ENCODE assay signal across 10 cellular contexts in the genomic region with DNA sequence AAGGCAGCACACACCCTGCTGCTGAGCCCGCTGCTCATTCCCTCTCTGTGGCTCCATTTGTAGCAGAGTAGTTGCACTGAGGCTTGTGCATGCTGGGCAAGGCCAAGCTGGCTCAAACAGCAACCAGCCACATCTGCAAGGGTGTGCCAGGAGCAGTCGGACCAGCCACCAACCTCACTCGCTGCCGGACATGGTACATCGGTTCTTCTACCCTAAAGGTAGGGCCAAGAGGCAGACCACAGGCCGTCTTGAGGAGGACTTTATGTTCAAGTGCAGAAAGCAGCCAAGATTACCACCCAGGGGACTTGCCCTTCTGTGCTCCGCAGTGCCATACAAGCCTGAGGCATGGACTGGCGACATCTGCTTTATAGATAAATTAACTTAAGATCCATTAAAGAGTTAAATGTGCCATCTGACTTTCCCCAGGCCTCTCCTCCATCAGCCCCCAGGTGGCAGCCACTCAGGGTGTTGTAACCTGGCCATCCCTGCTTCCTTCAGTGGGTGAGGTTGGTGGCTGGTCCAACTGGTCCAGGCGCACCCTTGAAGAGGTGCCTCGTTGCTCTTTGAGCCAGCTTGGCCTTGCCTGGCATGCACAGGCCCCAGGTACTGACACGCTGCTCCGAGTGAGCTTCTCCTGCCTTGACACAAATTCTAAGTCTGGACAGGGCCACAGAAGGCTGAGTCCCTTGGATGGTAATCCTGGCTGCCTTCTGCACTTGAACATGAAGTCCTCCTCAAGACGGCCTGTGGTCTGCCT. TPM values are rescaled to one million over a fixed set of nuclear protein-coding genes. Genes with fewer than 3 reads are reported as not detected.
"Had no signal": no experiment of that assay in that cellular context is flagged by ENCODE, and none has a peak within 500 bp of the region (broad histone marks: within the 10 kb centered on the region; RNA-seq: fewer than 3 reads in every experiment).

No MANE protein-coding gene starts in this region.

RNA-seq across cellular contexts. Expression of a gene that starts 55.0 kb away (rescaled TPM):
- total RNA-seq: activated B cell treated with CpG ODN at 0.5 μM for 24 hours; activated CD8-positive, alpha-beta T cell treated with anti-CD3 and anti-CD28 coated beads for 36 hours; activated T-cell treated with anti-CD3 and anti-CD28 coated beads, Interleukin-2, amount 50 U/mL, for 4 hours; activated T-helper 17 cell treated with anti-CD3 and anti-CD28 coated beads, Interleukin-2, amount 50 U/mL, for 72 hours; bronchial epithelial cell; epithelial cell of proximal tubule; esophagus mucosa; foreskin keratinocyte; gastrocnemius medialis; T-helper 17 cell had no signal
- polyA plus RNA-seq: foreskin keratinocyte had no signal
